Comparison of ENCODE assay signal across 16 cellular contexts in the genomic region with DNA sequence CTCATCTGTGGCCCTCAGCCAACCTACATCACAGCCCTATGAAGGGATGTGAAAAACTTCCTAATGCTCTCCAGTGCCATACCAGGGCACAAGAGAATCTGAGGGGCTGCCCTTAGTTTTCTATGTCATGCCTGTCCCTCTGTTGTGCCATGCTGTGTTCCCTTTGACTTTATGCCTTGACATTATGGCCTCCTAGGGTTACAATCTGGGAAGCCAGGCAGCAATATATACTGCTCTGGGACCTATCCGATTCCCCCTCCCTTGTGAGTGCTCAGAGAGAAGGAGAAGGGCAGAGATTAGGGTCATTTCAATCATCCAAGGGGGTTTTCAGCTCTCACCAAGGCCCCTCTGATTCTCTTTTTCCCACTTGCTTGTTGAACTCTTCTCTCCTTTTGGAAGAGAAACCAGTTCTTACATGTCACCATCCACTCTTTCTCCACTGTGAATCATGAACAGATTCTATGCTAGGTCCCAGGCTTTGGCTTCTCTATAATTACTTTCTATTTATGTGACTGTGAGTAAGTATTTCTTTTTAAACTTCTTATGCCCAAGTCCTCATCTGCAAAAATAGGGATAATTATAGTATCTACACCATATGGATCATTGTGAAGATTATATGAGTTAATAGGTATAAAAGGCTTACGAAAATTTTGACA. TPM values are rescaled to one million over a fixed set of nuclear protein-coding genes. Genes with fewer than 3 reads are reported as not detected.
DNase-seq lines count a peak whose midpoint lies in the region; ATAC-seq, FAIRE-seq and TF ChIP-seq lines count a peak whose summit lies in the region.
"Had no signal": no experiment of that assay in that cellular context is flagged by ENCODE, and none has a peak within 500 bp of the region (broad histone marks: within the 10 kb centered on the region; RNA-seq: fewer than 3 reads in every experiment).

No MANE protein-coding gene starts in this region.

- H3K27ac Mint-ChIP-seq in stimulated activated naive B cell treated with anti-CD40 and anti-IgM and Interleukin-4, amounts not matched to agents 10 μg/mL and 1 μg/mL and 100 μg/mL, for 72 hours, result peak overlapping the region; percentile 27

- no peak for TF ChIP-seq CTCF in right atrium auricular region (IDR thresholded peaks at IDR 0.05)
- no peak for TF ChIP-seq CTCF in K562 (IDR thresholded peaks at IDR 0.05 in 2 of 3, conservative IDR thresholded peaks at IDR 0.05 in 1 of 3; ENCODE audit: insufficient read depth in 2 of 3, low read depth in 1 of 3, low read length in 3 of 3)
- TF ChIP-seq CTCF in keratinocyte (optimal IDR thresholded peaks at IDR 0.05 in 1 of 3, IDR thresholded peaks at IDR 0.05 in 1 of 3, conservative IDR thresholded peaks at IDR 0.05 in 1 of 3; ENCODE audit: extremely low read depth in 1 of 3, insufficient read depth in 2 of 3, low read length in 3 of 3), result no peak

- dilution Hi-C loops in keratinocyte (cut with MboI; ENCODE audit: extremely low pct_ligation_motif_present, low sequenced_read_pairs), result no loop called here

- H3K9ac ChIP-seq in K562 (ENCODE audit: insufficient read depth in 1 of 2, low read depth in 2 of 2, low read length in 2 of 2), result no peak overlapping the region
- no peak overlapping the region for H3K9ac ChIP-seq in keratinocyte (ENCODE audit: control insufficient read depth, extremely low read depth, insufficient read depth, low read length)

- H4K20me1 ChIP-seq in K562 (replicated peaks; ENCODE audit: control insufficient read depth, insufficient read depth, low read length) (no peaks in the 10 kb centered on the region), keratinocyte (ENCODE audit: control insufficient read depth, extremely low read depth, insufficient read depth, low read length) (no peaks in the 10 kb centered on the region)

- H3K9me1 ChIP-seq in K562 (ENCODE audit: control insufficient read depth, insufficient read depth, low read length), result no peaks in the 10 kb centered on the region
- H3K9me1 ChIP-seq in keratinocyte (ENCODE audit: control insufficient read depth, extremely low read depth, insufficient read depth, low read length), result peaks cover 2% of the 10 kb centered on the region

- DNase-seq in left ventricle myocardium superior, result no peak
- DNase-seq in right atrium auricular region (ENCODE audit: low spot score), result no peak
- no peak for DNase-seq in K562 (ENCODE audit: extremely low read depth in 1 of 4, low spot score in 3 of 4)
- DNase-seq in keratinocyte (ENCODE audit: low read depth, low spot score), result no peak
- no peak for DNase-seq in stimulated activated naive B cell treated with anti-CD40 and anti-IgM and Interleukin-4, amounts not matched to agents 10 μg/mL and 1 μg/mL and 100 μg/mL, for 72 hours
- no peak for DNase-seq in activated CD4-positive, CD25-positive, alpha-beta regulatory T cell (lab: John Stamatoyannopoulos, UW)
- DNase-seq in stimulated activated CD4-positive, alpha-beta T cell treated with anti-CD3 and anti-CD28 coated beads, Interleukin-4, amount 100 ng/mL, for 4 hours, result no peak
- DNase-seq: AML-193, KBM-7, NCI-H1048, NCI-H2081 treated with DMSO at 0.1 percent for 48 hours, NCI-H524 treated with DMSO at 0.1 percent for 48 hours, SHP77 had no signal

- 4% methylated on average over 2 of the region's 2 CpGs for WGBS in K562 (ENCODE audit: insufficient coverage, low coverage, missing lambda C conversion rate)

- TF ChIP-seq POLR2A in K562 (conservative IDR thresholded peaks at IDR 0.05), result no peak

- no peak overlapping the region for H3K27ac ChIP-seq in right atrium auricular region
- no peak overlapping the region for H3K27ac ChIP-seq in K562 (ENCODE audit: extremely low read depth, low read depth, low read length)
- H3K27ac ChIP-seq in keratinocyte (ENCODE audit: control insufficient read depth, insufficient read depth, low read length), result no peak overlapping the region

- CTCF ChIA-PET in K562 (lab: Yijun Ruan, JAX; ENCODE audit: low intra/inter-chr PET ratio), result no interaction called here

- H2AFZ ChIP-seq in K562 (ENCODE audit: low read depth, low read length), result no peak overlapping the region
- H2AFZ ChIP-seq in keratinocyte (ENCODE audit: control insufficient read depth, low read length), result peak overlapping the region; percentile 36

- in situ Hi-C loops in K562 (cut with MboI), result no loop called here

- no peak for TF ChIP-seq EP300 in K562 (IDR thresholded peaks at IDR 0.05; ENCODE audit: low read length)

- BruUV-seq in K562 (replicated peaks; lab: Mats Ljungman, UMichigan), result no TSS peak

- H3K79me2 ChIP-seq in K562 (ENCODE audit: control insufficient read depth, insufficient read depth, low read length), result no peaks in the 10 kb centered on the region
- no peaks in the 10 kb centered on the region for H3K79me2 ChIP-seq in keratinocyte (ENCODE audit: control insufficient read depth, insufficient read depth, low read length)

- H3K4me3 Mint-ChIP-seq in stimulated activated naive B cell treated with anti-CD40 and anti-IgM and Interleukin-4, amounts not matched to agents 10 μg/mL and 1 μg/mL and 100 μg/mL, for 72 hours, result no peak overlapping the region
- H3K4me3 Mint-ChIP-seq: CD14-positive monocyte had no signal

- no peaks in the 10 kb centered on the region for H3K9me3 Mint-ChIP-seq in stimulated activated naive B cell treated with anti-CD40 and anti-IgM and Interleukin-4, amounts not matched to agents 10 μg/mL and 1 μg/mL and 100 μg/mL, for 72 hours

- POLR2A ChIA-PET in K562 (lab: Yijun Ruan, JAX), result interaction anchor here (0.8 to 0.9 kb wide), 2 partner anchors 11 to 12 kb away, joined by 3 to 4 read pairs; no protein-coding TSS in a partner anchor

- no peak for TF ChIP-seq RAD21 in K562 (CRISPR knock-in tag; conservative IDR thresholded peaks at IDR 0.05 in 1 of 2, IDR thresholded peaks at IDR 0.05 in 1 of 2)

- peaks cover 0 to 2% of the 10 kb centered on the region in 2 donors for H3K4me1 Mint-ChIP-seq in stimulated activated naive B cell treated with anti-CD40 and anti-IgM and Interleukin-4, amounts not matched to agents 10 μg/mL and 1 μg/mL and 100 μg/mL, for 72 hours
- H3K4me1 Mint-ChIP-seq: CD14-positive monocyte had no signal

- H3K9me3 ChIP-seq in right atrium auricular region (no peaks in the 10 kb centered on the region), K562 (replicated peaks; ENCODE audit: control insufficient read depth, insufficient read depth, low read depth, low read length) (no peaks in the 10 kb centered on the region), keratinocyte (ENCODE audit: control insufficient read depth, low read depth, low read length) (no peaks in the 10 kb centered on the region)

- H3K4me3 ChIP-seq in right atrium auricular region (no peak overlapping the region), K562 (no peak overlapping the region), keratinocyte (ENCODE audit: control insufficient read depth in 2 of 3, extremely low read depth in 1 of 3, insufficient read depth in 2 of 3, low read depth in 1 of 3, low read length in 3 of 3) (no peak overlapping the region)

- H3K27me3 ChIP-seq in right atrium auricular region (no peaks in the 10 kb centered on the region), K562 (ENCODE audit: control insufficient read depth in 2 of 2, insufficient read depth in 2 of 2, low read length in 2 of 2) (no peaks in the 10 kb centered on the region), keratinocyte (ENCODE audit: control insufficient read depth, extremely low read depth, insufficient read depth, low read length) (no peaks in the 10 kb centered on the region)

- peaks cover 0 to 4% of the 10 kb centered on the region in 2 donors for H3K4me1 ChIP-seq in right atrium auricular region
- no peaks in the 10 kb centered on the region for H3K4me1 ChIP-seq in K562 (replicated peaks in 1 of 2; ENCODE audit: control insufficient read depth in 2 of 2, insufficient read depth in 2 of 2, low read length in 2 of 2)
- H3K4me1 ChIP-seq in keratinocyte (ENCODE audit: control insufficient read depth, extremely low read depth, insufficient read depth, low read length), result peaks cover 20% of the 10 kb centered on the region

- H3K27me3 Mint-ChIP-seq in stimulated activated naive B cell treated with anti-CD40 and anti-IgM and Interleukin-4, amounts not matched to agents 10 μg/mL and 1 μg/mL and 100 μg/mL, for 72 hours, result peaks cover 0 to 12% of the 10 kb centered on the region in 2 donors

- no peak overlapping the region for H3K4me2 ChIP-seq in K562 (ENCODE audit: insufficient read depth, low read length)
- no peak overlapping the region for H3K4me2 ChIP-seq in keratinocyte (ENCODE audit: control insufficient read depth, extremely low read depth, insufficient read depth, low read depth, low read length)

- H3K36me3 ChIP-seq in right atrium auricular region, result no peaks in the 10 kb centered on the region
- H3K36me3 ChIP-seq in K562 (ENCODE audit: control insufficient read depth, insufficient read depth, low read length), result no peaks in the 10 kb centered on the region
- no peaks in the 10 kb centered on the region for H3K36me3 ChIP-seq in keratinocyte (ENCODE audit: control insufficient read depth in 2 of 2, extremely low read depth in 1 of 2, insufficient read depth in 2 of 2, low read length in 2 of 2)

- no peaks in the 10 kb centered on the region for H3K36me3 Mint-ChIP-seq in stimulated activated naive B cell treated with anti-CD40 and anti-IgM and Interleukin-4, amounts not matched to agents 10 μg/mL and 1 μg/mL and 100 μg/mL, for 72 hours
- H3K36me3 Mint-ChIP-seq: CD14-positive monocyte had no signal

- ATAC-seq in left ventricle myocardium superior, result peak; percentile 57
- ATAC-seq in K562, result peak; percentile 22; the same call in 1 of the 3 replicates
- no peak for ATAC-seq in stimulated activated naive B cell treated with anti-CD40 and anti-IgM and Interleukin-4, amounts not matched to agents 10 μg/mL and 1 μg/mL and 100 μg/mL, for 72 hours (replicated peaks)
- no peak for ATAC-seq in HG02642 (IDR thresholded peaks at IDR 0.05; ENCODE audit: poor library complexity, unreplicated experiment)
- ATAC-seq: SK-N-SH treated with all-trans-retinoic acid at 6 μM for 48 hours had no signal

- FAIRE-seq in K562 (lab: Jason Lieb, UNC) (no peak), keratinocyte (lab: Jason Lieb, UNC) (no peak)

- intact Hi-C loops in left ventricle myocardium superior (cut with micrococcal nuclease) (no loop called here), K562 (cut with micrococcal nuclease) (no loop called here)

RNA-seq across cellular contexts. Expression of a gene that starts 14.2 kb away (rescaled TPM):
- total RNA-seq in left ventricle myocardium superior (8.8 TPM), right atrium auricular region (1 to 10 TPM; 2.7 to 6.3 TPM), K562 (2014; rRNA removed) (0.09 and 0.16 TPM in 2 replicates), K562 (2014; rRNA removed; fragmentation: Illumina TruSeq; extraction: Trizol) (0.15 and 0.22 TPM in 2 replicates), K562 (2015; rRNA removed; fragmentation: Illumina TruSeq; extraction: Trizol) (0.29 and 0.34 TPM in 2 replicates), K562 (2021) (0.13 and 0.22 TPM in 2 replicates)
- total RNA-seq in K562 (2011; cell fraction: chromatin; rRNA removed; ENCODE audit: low replicate concordance), result 0.02 and 0.07 TPM in 2 replicates
- not detected in 2 replicates for total RNA-seq in K562 (2011; cell fraction: nucleolus; rRNA removed)
- total RNA-seq in K562 (2011; cell fraction: nucleoplasm; rRNA removed), result 0.07 TPM in 1 of 2 replicates, not detected in the other
- polyA plus RNA-seq in K562 (2011; rRNA removed) (0.01 and 0.03 TPM in 2 replicates), K562 (2014; fragmentation: Illumina TruSeq; extraction: Trizol) (0.09 and 0.10 TPM in 2 replicates), K562 (2014; fragmentation: Nextera tagmentation; extraction: Ambion mirVana) (under 1 TPM; 0.03 to 0.07 TPM), K562 (2014; rRNA removed) (0.05 and 0.11 TPM in 2 replicates), keratinocyte (1.9 to 2.4 TPM (median 2.4 TPM) in 3 replicates)
- polyA plus RNA-seq in K562 (2011; cell fraction: cytosol; rRNA removed), result under 0.01 and 0.01 TPM in 2 replicates
- polyA plus RNA-seq in K562 (2011; cell fraction: nucleus; rRNA removed), result 0.04 TPM in 2 replicates
- polyA plus RNA-seq in K562 (2012), result 0.14 and 0.19 TPM in 2 replicates
- 0.04 and 0.12 TPM in 2 replicates for polyA minus RNA-seq in K562 (2011; rRNA and poly(A)+ RNA removed)
- polyA minus RNA-seq in K562 (2011; cell fraction: cytosol; rRNA and poly(A)+ RNA removed), result 0.09 TPM in 1 of 2 replicates, not detected in the other
- polyA minus RNA-seq in K562 (2011; cell fraction: nucleus; rRNA and poly(A)+ RNA removed), result under 0.01 and 0.11 TPM in 2 replicates
- polyA plus RNA-seq in keratinocyte (2011; ENCODE audit: low read depth), result 0.52 TPM
- polyA plus RNA-seq in keratinocyte (2011; cell fraction: cytosol; rRNA removed), result 0.87 and 1.8 TPM in 2 replicates
- polyA plus RNA-seq in keratinocyte (2011; cell fraction: nucleus; rRNA removed), result 2.5 and 3.5 TPM in 2 replicates
- 0.72 and 1.2 TPM in 2 replicates for polyA plus RNA-seq in keratinocyte (2012; ENCODE audit: low replicate concordance)
- 3.8 to 8.4 TPM (median 8.0 TPM) in 3 replicates for polyA minus RNA-seq in keratinocyte
- 4.4 TPM for polyA minus RNA-seq in keratinocyte (2011; cell fraction: cytosol; rRNA and poly(A)+ RNA removed)
- polyA minus RNA-seq in keratinocyte (2011; cell fraction: nucleus; rRNA and poly(A)+ RNA removed), result 9.5 and 15.5 TPM in 2 replicates
- polyA plus RNA-seq: CD14-positive monocyte had no signal

RNA-seq across cellular contexts. Expression of a gene that starts 25.8 kb away (rescaled TPM):
- total RNA-seq in left ventricle myocardium superior (55.0 TPM), right atrium auricular region (10 to 100 TPM; 11.2 to 22.6 TPM), K562 (2014; rRNA removed) (4.9 and 12.0 TPM in 2 replicates), K562 (2014; rRNA removed; fragmentation: Illumina TruSeq; extraction: Trizol) (16.3 and 22.2 TPM in 2 replicates), K562 (2015; rRNA removed; fragmentation: Illumina TruSeq; extraction: Trizol) (16.1 and 18.7 TPM in 2 replicates), K562 (2021) (28.5 and 31.8 TPM in 2 replicates)
- total RNA-seq in K562 (2011; cell fraction: chromatin; rRNA removed; ENCODE audit: low replicate concordance), result 6.5 and 14.2 TPM in 2 replicates
- total RNA-seq in K562 (2011; cell fraction: nucleolus; rRNA removed), result 3.2 and 6.6 TPM in 2 replicates
- 4.0 and 7.6 TPM in 2 replicates for total RNA-seq in K562 (2011; cell fraction: nucleoplasm; rRNA removed)
- polyA plus RNA-seq in K562 (2011; rRNA removed) (18.3 and 19.6 TPM in 2 replicates), K562 (2014; fragmentation: Illumina TruSeq; extraction: Trizol) (14.5 and 22.2 TPM in 2 replicates), K562 (2014; fragmentation: Nextera tagmentation; extraction: Ambion mirVana) (10 to 100 TPM; 15.7 to 20.5 TPM), K562 (2014; rRNA removed) (15.9 and 20.7 TPM in 2 replicates), keratinocyte (20.2 to 31.2 TPM (median 31.0 TPM) in 3 replicates)
- polyA plus RNA-seq in K562 (2011; cell fraction: cytosol; rRNA removed), result 6.7 and 14.1 TPM in 2 replicates
- polyA plus RNA-seq in K562 (2011; cell fraction: nucleus; rRNA removed), result 7.0 and 8.7 TPM in 2 replicates
- 17.9 and 43.2 TPM in 2 replicates for polyA plus RNA-seq in K562 (2012)
- polyA minus RNA-seq in K562 (2011; rRNA and poly(A)+ RNA removed), result 14.7 and 21.6 TPM in 2 replicates
- polyA minus RNA-seq in K562 (2011; cell fraction: cytosol; rRNA and poly(A)+ RNA removed), result 11.6 and 19.5 TPM in 2 replicates
- polyA minus RNA-seq in K562 (2011; cell fraction: nucleus; rRNA and poly(A)+ RNA removed), result 13.5 and 17.3 TPM in 2 replicates
- 30.8 TPM for polyA plus RNA-seq in keratinocyte (2011; ENCODE audit: low read depth)
- polyA plus RNA-seq in keratinocyte (2011; cell fraction: cytosol; rRNA removed), result 17.0 and 20.0 TPM in 2 replicates
- 14.4 and 15.9 TPM in 2 replicates for polyA plus RNA-seq in keratinocyte (2011; cell fraction: nucleus; rRNA removed)
- polyA plus RNA-seq in keratinocyte (2012; ENCODE audit: low replicate concordance), result 13.6 and 26.0 TPM in 2 replicates
- polyA minus RNA-seq in keratinocyte, result 11.7 to 29.8 TPM (median 13.9 TPM) in 3 replicates
- 22.8 TPM for polyA minus RNA-seq in keratinocyte (2011; cell fraction: cytosol; rRNA and poly(A)+ RNA removed)
- polyA minus RNA-seq in keratinocyte (2011; cell fraction: nucleus; rRNA and poly(A)+ RNA removed), result 15.0 and 17.8 TPM in 2 replicates

RNA-seq across cellular contexts. Expression of a gene that starts 51.1 kb away (rescaled TPM):
- total RNA-seq in left ventricle myocardium superior, result not detected
- not detected for total RNA-seq in right atrium auricular region
- total RNA-seq in K562 (2011; cell fraction: chromatin; rRNA removed; ENCODE audit: low replicate concordance), result not detected in 2 replicates
- not detected in 2 replicates for total RNA-seq in K562 (2011; cell fraction: nucleolus; rRNA removed)
- total RNA-seq in K562 (2011; cell fraction: nucleoplasm; rRNA removed), result not detected in 2 replicates
- not detected in 2 replicates for total RNA-seq in K562 (2014; rRNA removed)
- total RNA-seq in K562 (2014; rRNA removed; fragmentation: Illumina TruSeq; extraction: Trizol), result not detected in 2 replicates
- not detected in 2 replicates for total RNA-seq in K562 (2015; rRNA removed; fragmentation: Illumina TruSeq; extraction: Trizol)
- total RNA-seq in K562 (2021), result not detected in 2 replicates
- polyA plus RNA-seq in K562 (2011; rRNA removed), result not detected in 2 replicates
- not detected in 2 replicates for polyA plus RNA-seq in K562 (2011; cell fraction: cytosol; rRNA removed)
- not detected in 2 replicates for polyA plus RNA-seq in K562 (2011; cell fraction: nucleus; rRNA removed)
- polyA plus RNA-seq in K562 (2012), result 0.07 TPM in 2 replicates
- polyA plus RNA-seq in K562 (2014; fragmentation: Illumina TruSeq; extraction: Trizol), result 0.06 TPM in 1 of 2 replicates, not detected in the other
- under 1 TPM in 1 of 2 experiments, not detected in 1; 0.08 TPM for polyA plus RNA-seq in K562 (2014; fragmentation: Nextera tagmentation; extraction: Ambion mirVana)
- not detected in 2 replicates for polyA plus RNA-seq in K562 (2014; rRNA removed)
- polyA minus RNA-seq in K562 (2011; rRNA and poly(A)+ RNA removed), result not detected in 2 replicates
- polyA minus RNA-seq in K562 (2011; cell fraction: cytosol; rRNA and poly(A)+ RNA removed), result not detected in 2 replicates
- polyA minus RNA-seq in K562 (2011; cell fraction: nucleus; rRNA and poly(A)+ RNA removed), result not detected in 2 replicates
- polyA plus RNA-seq in keratinocyte, result 0.01 TPM in 1 of 3 replicates, not detected in the others
- not detected for polyA plus RNA-seq in keratinocyte (2011; ENCODE audit: low read depth)
- not detected in 2 replicates for polyA plus RNA-seq in keratinocyte (2011; cell fraction: cytosol; rRNA removed)
- polyA plus RNA-seq in keratinocyte (2011; cell fraction: nucleus; rRNA removed), result not detected in 2 replicates
- polyA plus RNA-seq in keratinocyte (2012; ENCODE audit: low replicate concordance), result 0.08 TPM in 1 of 2 replicates, not detected in the other
- 1.3 TPM in 1 of 3 replicates, not detected in the others for polyA minus RNA-seq in keratinocyte
- polyA minus RNA-seq in keratinocyte (2011; cell fraction: cytosol; rRNA and poly(A)+ RNA removed), result not detected
- polyA minus RNA-seq in keratinocyte (2011; cell fraction: nucleus; rRNA and poly(A)+ RNA removed), result not detected in 2 replicates
- polyA plus RNA-seq: CD14-positive monocyte had no signal

Comparison
In these comparisons a context has a peak if more than half of its experiments do, and no peak if none do; other contexts are left out.
1. ATAC-seq: peak in left ventricle myocardium superior (single experiment) and K562 (single experiment); none in stimulated activated naive B cell treated with anti-CD40 and anti-IgM and Interleukin-4, amounts not matched to agents 10 μg/mL and 1 μg/mL and 100 μg/mL, for 72 hours (0 of 2) and HG02642 (single experiment).